13 cellular contexts compared by ENCODE assay signal in genomic region chrX:34584781-34585180, GRCh38.
DNase-seq lines count a peak whose midpoint lies in the region; ATAC-seq and TF ChIP-seq lines count a peak whose summit lies in the region.
"Had no signal": no experiment of that assay in that cellular context is flagged by ENCODE, and none has a peak within 500 bp of the region (broad histone marks: within the 10 kb centered on the region; RNA-seq: fewer than 3 reads in every experiment).

No MANE protein-coding gene starts in this region.

- intact Hi-C loops in activated T-helper 2 cell treated with anti-CD3 and anti-CD28 coated beads, Interferon-gamma antibody, Interleukin-2, Interleukin-4, amounts not matched to agents 10 μg/mL and 5 μg/mL and 100 μg/mL, durations not matched to agents 14 hours and 24 hours and 36 hours (cut with micrococcal nuclease): no loop called here

- peaks cover 8% of the 10 kb centered on the region for H3K36me3 Mint-ChIP-seq in HFFc6 (ENCODE audit: low read depth)
- no peaks in the 10 kb centered on the region for H3K36me3 Mint-ChIP-seq in activated T-helper 2 cell treated with anti-CD3 and anti-CD28 coated beads, Interferon-gamma antibody, Interleukin-2, Interleukin-4, amounts not matched to agents 10 μg/mL and 5 μg/mL and 100 μg/mL, durations not matched to agents 14 hours and 24 hours and 36 hours (ENCODE audit: low read depth)

- ATAC-seq in HG03457 (IDR thresholded peaks at IDR 0.05; ENCODE audit: unreplicated experiment): no peak
- ATAC-seq: A549, HCT116, K562 had no signal

- H3K27ac Mint-ChIP-seq in HFFc6: no peak overlapping the region
- H3K27ac Mint-ChIP-seq in activated T-helper 2 cell treated with anti-CD3 and anti-CD28 coated beads, Interferon-gamma antibody, Interleukin-2, Interleukin-4, amounts not matched to agents 10 μg/mL and 5 μg/mL and 100 μg/mL, durations not matched to agents 14 hours and 24 hours and 36 hours: no peak overlapping the region

- in situ Hi-C loops in SK-MEL-5 (cut with HindIII; ENCODE audit: low pct_unique_long_range_greater_than_20kb, low sequenced_read_pairs): no loop called here

- no peak for DNase-seq in HFFc6
- peak; percentile 0 for DNase-seq in SK-MEL-5 (ENCODE audit: low read depth, low spot score)
- peak; percentile 18 for DNase-seq in glomerular endothelial cell (ENCODE audit: extremely low read depth, low read depth, low spot score)
- DNase-seq in renal cortical epithelial cell (ENCODE audit: low read depth): peak; percentile 26
- no peak for DNase-seq in middle frontal gyrus (ENCODE audit: extremely low spot score, low spot score)
- no peak for DNase-seq in cerebellar cortex (ENCODE audit: low spot score)
- no peak for DNase-seq in activated T-helper 2 cell treated with anti-CD3 and anti-CD28 coated beads, Interferon-gamma antibody, Interleukin-2, Interleukin-4, amounts not matched to agents 10 μg/mL and 5 μg/mL and 100 μg/mL, durations not matched to agents 14 hours and 24 hours and 36 hours (ENCODE audit: low spot score)
- DNase-seq: AML-193, DMS79 had no signal

- peaks cover 35% of the 10 kb centered on the region for H3K4me1 Mint-ChIP-seq in HFFc6 (ENCODE audit: low read depth)
- H3K4me1 Mint-ChIP-seq in activated T-helper 2 cell treated with anti-CD3 and anti-CD28 coated beads, Interferon-gamma antibody, Interleukin-2, Interleukin-4, amounts not matched to agents 10 μg/mL and 5 μg/mL and 100 μg/mL, durations not matched to agents 14 hours and 24 hours and 36 hours (ENCODE audit: low read depth): no peaks in the 10 kb centered on the region

- no peaks in the 10 kb centered on the region for H3K27me3 Mint-ChIP-seq in HFFc6 (ENCODE audit: insufficient read depth)
- H3K27me3 Mint-ChIP-seq in activated T-helper 2 cell treated with anti-CD3 and anti-CD28 coated beads, Interferon-gamma antibody, Interleukin-2, Interleukin-4, amounts not matched to agents 10 μg/mL and 5 μg/mL and 100 μg/mL, durations not matched to agents 14 hours and 24 hours and 36 hours (ENCODE audit: low read depth): no peaks in the 10 kb centered on the region

- TF ChIP-seq CTCF in HFFc6 (IDR thresholded peaks at IDR 0.05): no peak

- H3K4me3 Mint-ChIP-seq in HFFc6: peak overlapping the region; percentile 74
- H3K4me3 Mint-ChIP-seq in activated T-helper 2 cell treated with anti-CD3 and anti-CD28 coated beads, Interferon-gamma antibody, Interleukin-2, Interleukin-4, amounts not matched to agents 10 μg/mL and 5 μg/mL and 100 μg/mL, durations not matched to agents 14 hours and 24 hours and 36 hours (ENCODE audit: low read depth): no peak overlapping the region

- no peaks in the 10 kb centered on the region; the same call in 1 of the 2 replicates for H3K9me3 Mint-ChIP-seq in HFFc6
- H3K9me3 Mint-ChIP-seq in activated T-helper 2 cell treated with anti-CD3 and anti-CD28 coated beads, Interferon-gamma antibody, Interleukin-2, Interleukin-4, amounts not matched to agents 10 μg/mL and 5 μg/mL and 100 μg/mL, durations not matched to agents 14 hours and 24 hours and 36 hours: no peaks in the 10 kb centered on the region

Comparison
In these comparisons a context has a peak if more than half of its experiments do, and no peak if none do; other contexts are left out.
1. DNase-seq: peak in SK-MEL-5 (single experiment), glomerular endothelial cell (single experiment) and renal cortical epithelial cell (single experiment); none in HFFc6 (single experiment), middle frontal gyrus (single experiment), cerebellar cortex (single experiment) and activated T-helper 2 cell treated with anti-CD3 and anti-CD28 coated beads, Interferon-gamma antibody, Interleukin-2, Interleukin-4, amounts not matched to agents 10 μg/mL and 5 μg/mL and 100 μg/mL, durations not matched to agents 14 hours and 24 hours and 36 hours (single experiment).